In genomic region chr6:72825265-72825918, GRCh38 we compare ENCODE assay signal across 11 cellular contexts.
A peak's percentile ranks its signal among the peaks of the same experiment; 100 is the strongest.
DNase-seq lines count a peak whose midpoint lies in the region; ATAC-seq, FAIRE-seq and TF ChIP-seq lines count a peak whose summit lies in the region.
"Had no signal": no experiment of that assay in that cellular context is flagged by ENCODE, and none has a peak within 500 bp of the region (broad histone marks: within the 10 kb centered on the region; RNA-seq: fewer than 3 reads in every experiment).

No MANE protein-coding gene starts in this region.

- H3K9me3 Mint-ChIP-seq in activated naive CD4-positive, alpha-beta T cell treated with anti-CD3 and anti-CD28 coated beads, Interleukin-2, amount 50 U/mL, for 72 hours = peaks cover 0 to 12% of the 10 kb centered on the region in 2 donors
- H3K9me3 Mint-ChIP-seq in stimulated activated naive CD8-positive, alpha-beta T cell treated with anti-CD3 and anti-CD28 coated beads, Interleukin-15, amount 100 ng/mL, for 72 hours = peaks cover 8 to 17% of the 10 kb centered on the region in 2 donors

- ATAC-seq in activated naive CD4-positive, alpha-beta T cell treated with anti-CD3 and anti-CD28 coated beads, Interleukin-2, amount 50 U/mL, for 72 hours = peak; percentile 51 to 60
- peak; percentile 68 for ATAC-seq in HG02981 (IDR thresholded peaks at IDR 0.05; ENCODE audit: unreplicated experiment)
- peak; percentile 67 for ATAC-seq in GM12878
- ATAC-seq in stimulated activated naive CD8-positive, alpha-beta T cell treated with anti-CD3 and anti-CD28 coated beads, Interleukin-15, amount 100 ng/mL, for 72 hours = peak; percentile 40
- ATAC-seq: pancreas had no signal

- in situ Hi-C loops in GM12878 (cut with MboI) = no loop called here

- no peak overlapping the region for H3K4me2 ChIP-seq in GM12878 (ENCODE audit: control insufficient read depth, insufficient read depth)

- H3K4me3 ChIP-seq in GM12878 = no peak overlapping the region
- no peak overlapping the region for H3K4me3 ChIP-seq in tibial nerve
- H3K4me3 ChIP-seq: pancreas had no signal

- H3K27ac Mint-ChIP-seq in activated naive CD4-positive, alpha-beta T cell treated with anti-CD3 and anti-CD28 coated beads, Interleukin-2, amount 50 U/mL, for 72 hours = peak overlapping the region; percentile 21 to 89
- H3K27ac Mint-ChIP-seq in stimulated activated naive CD8-positive, alpha-beta T cell treated with anti-CD3 and anti-CD28 coated beads, Interleukin-15, amount 100 ng/mL, for 72 hours = peak overlapping the region; percentile 59 to 86

- no TSS peak for BruUV-seq in GM12878 (replicated peaks; lab: Mats Ljungman, UMichigan)

- peaks cover 1% of the 10 kb centered on the region for H3K79me2 ChIP-seq in GM12878 (ENCODE audit: control insufficient read depth, insufficient read depth, low read length)

- TF ChIP-seq EP300 in GM12878 (IDR thresholded peaks at IDR 0.05; ENCODE audit: borderline replicate concordance in 1 of 2, control insufficient read depth in 1 of 2, low read depth in 2 of 2, low read length in 2 of 2) = no peak
- TF ChIP-seq EP300 in tibial nerve (IDR thresholded peaks at IDR 0.05) = no peak

- peak; percentile 38 for FAIRE-seq in GM12878 (lab: Jason Lieb, UNC)
- FAIRE-seq: pancreas had no signal

- peaks cover 14 to 21% of the 10 kb centered on the region in 2 donors for H3K36me3 Mint-ChIP-seq in activated naive CD4-positive, alpha-beta T cell treated with anti-CD3 and anti-CD28 coated beads, Interleukin-2, amount 50 U/mL, for 72 hours

- peaks cover 11% of the 10 kb centered on the region for H3K4me1 ChIP-seq in GM12878 (ENCODE audit: control insufficient read depth, insufficient read depth, low read length)
- H3K4me1 ChIP-seq in tibial nerve = no peaks in the 10 kb centered on the region
- H3K4me1 ChIP-seq: pancreas had no signal

- TF ChIP-seq POLR2A in GM12878 (IDR thresholded peaks at IDR 0.05; ENCODE audit: low read depth, low read length) (no peak), tibial nerve (IDR thresholded peaks at IDR 0.05) (no peak)

- H3K36me3 ChIP-seq in GM12878 (ENCODE audit: control insufficient read depth in 2 of 2, insufficient read depth in 2 of 2, low read length in 1 of 2) (no peaks in the 10 kb centered on the region), tibial nerve (no peaks in the 10 kb centered on the region)
- H3K36me3 ChIP-seq: pancreas had no signal

- RAD21 ChIA-PET in GM12878 (lab: Charles Lee; ENCODE audit: unreplicated experiment) = no interaction called here

- SMC1A ChIA-PET in GM12878 (lab: Charles Lee; ENCODE audit: uncharacterized antibody, unreplicated experiment) = interaction anchor here (1.4 to 2.4 kb wide), 3 partner anchors 11 to 66 kb away, joined by 3 to 8 read pairs (median 4); no protein-coding TSS in a partner anchor

- no peak overlapping the region for H3K9ac ChIP-seq in GM12878 (ENCODE audit: control insufficient read depth, insufficient read depth, low read length)

- H3K9me3 ChIP-seq in GM12878 (replicated peaks; ENCODE audit: control insufficient read depth, insufficient read depth, low read length) (no peaks in the 10 kb centered on the region; the same call in 2 of the 3 replicates), tibial nerve (no peaks in the 10 kb centered on the region)
- H3K9me3 ChIP-seq: pancreas had no signal

- DNase-seq in activated naive CD4-positive, alpha-beta T cell treated with anti-CD3 and anti-CD28 coated beads, Interleukin-2, amount 50 U/mL, for 72 hours (ENCODE audit: low spot score in 2 of 2) = no peak
- no peak for DNase-seq in activated naive CD4-positive, alpha-beta T cell (lab: John Stamatoyannopoulos, UW)
- DNase-seq in GM12878 (ENCODE audit: low read depth, low spot score) = peak; percentile 1
- DNase-seq in stimulated activated naive CD8-positive, alpha-beta T cell treated with anti-CD3 and anti-CD28 coated beads, Interleukin-15, amount 100 ng/mL, for 72 hours = no peak
- no peak for DNase-seq in NCI-H524 treated with DMSO at 0.1 percent for 48 hours (lab: John Stamatoyannopoulos, UW)
- no peak for DNase-seq in retina
- DNase-seq in tibial nerve (ENCODE audit: low spot score in 2 of 2) = no peak
- DNase-seq: glutamatergic neuron, NCI-H446, pancreas had no signal

- H3K4me1 Mint-ChIP-seq in stimulated activated naive CD8-positive, alpha-beta T cell treated with anti-CD3 and anti-CD28 coated beads, Interleukin-15, amount 100 ng/mL, for 72 hours = peaks cover 20% of the 10 kb centered on the region

- intact Hi-C loops in GM12878 (cut with micrococcal nuclease; ENCODE audit: unreplicated experiment) = no loop called here

- H3K27ac ChIP-seq in GM12878 (ENCODE audit: control insufficient read depth, insufficient read depth) (no peak overlapping the region), tibial nerve (no peak overlapping the region)
- H3K27ac ChIP-seq: pancreas had no signal

- no peaks in the 10 kb centered on the region for H4K20me1 ChIP-seq in GM12878 (ENCODE audit: control insufficient read depth, insufficient read depth)

- H3K27me3 ChIP-seq in GM12878 (replicated peaks in 1 of 2; ENCODE audit: control insufficient read depth in 2 of 2, insufficient read depth in 2 of 2, low read length in 1 of 2) = no peaks in the 10 kb centered on the region
- no peaks in the 10 kb centered on the region for H3K27me3 ChIP-seq in tibial nerve
- H3K27me3 ChIP-seq: pancreas had no signal

- H2AFZ ChIP-seq in GM12878 (ENCODE audit: control insufficient read depth, low read depth, low read length) = no peak overlapping the region

- no peak overlapping the region for H3K4me3 Mint-ChIP-seq in stimulated activated naive CD8-positive, alpha-beta T cell treated with anti-CD3 and anti-CD28 coated beads, Interleukin-15, amount 100 ng/mL, for 72 hours

- no peaks in the 10 kb centered on the region for H3K27me3 Mint-ChIP-seq in stimulated activated naive CD8-positive, alpha-beta T cell treated with anti-CD3 and anti-CD28 coated beads, Interleukin-15, amount 100 ng/mL, for 72 hours

- no peak for TF ChIP-seq RAD21 in GM12878 (IDR thresholded peaks at IDR 0.05; ENCODE audit: insufficient read depth, low read depth, low read length)

- no peak for TF ChIP-seq CTCF in GM12878 (IDR thresholded peaks at IDR 0.05 in 2 of 3, conservative IDR thresholded peaks at IDR 0.05 in 1 of 3; ENCODE audit: control insufficient read depth in 2 of 3, extremely low read depth in 1 of 3, insufficient read depth in 1 of 3, low read depth in 3 of 3, low read length in 3 of 3)
- no peak for TF ChIP-seq CTCF in tibial nerve (IDR thresholded peaks at IDR 0.05)

- POLR2A ChIA-PET in GM12878 (lab: Charles Lee) = no interaction called here

- CTCF ChIA-PET in GM12878 (lab: Yijun Ruan, JAX) = interaction anchor here (1.7 kb wide), 1 partner anchor 209 kb away, joined by 7 read pairs; no protein-coding TSS in a partner anchor

TF ChIP-seq in GM12878, 131 proteins besides CTCF, POLR2A, EP300 and RAD21:
- peak; percentile 12 to 48; a peak in 1 of 4 replicates for TF ChIP-seq IKZF2 (IDR thresholded peaks at IDR 0.05)
- peak; percentile 1; the same call in 1 of the 2 replicates for TF ChIP-seq JUNB (IDR thresholded peaks at IDR 0.05)
- TF ChIP-seq SUPT20H (IDR thresholded peaks at IDR 0.05; ENCODE audit: borderline replicate concordance, control insufficient read depth, low read depth, low read length) = no peak
- no peak for TF ChIP-seq DPF2 (IDR thresholded peaks at IDR 0.05)
- no peak for TF ChIP-seq RFX5 (IDR thresholded peaks at IDR 0.05; ENCODE audit: low read depth, low read length)
- TF ChIP-seq IKZF1 (conservative IDR thresholded peaks at IDR 0.05) = 0 out of 2 replicates have a peak, but pooled peaks have one; percentile 30
